In the genomic region with DNA sequence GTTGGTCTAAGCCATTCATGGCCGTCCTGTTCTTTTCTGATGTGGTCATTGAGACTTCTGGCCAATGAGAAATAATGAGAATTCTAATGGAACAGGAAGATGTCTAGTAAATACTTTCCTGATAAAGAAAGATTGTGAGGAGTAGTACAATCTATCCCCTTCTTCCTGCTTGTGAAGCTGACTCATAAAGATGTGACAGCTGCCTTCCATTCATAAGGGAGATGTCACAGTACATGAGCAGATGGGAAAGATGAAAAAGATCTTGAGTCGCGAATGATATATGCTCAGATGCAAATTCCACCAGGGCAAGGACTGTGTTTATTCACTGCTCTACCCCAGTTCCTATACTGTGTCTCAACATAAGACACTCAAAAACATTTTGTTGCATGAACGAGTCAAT, we compare ENCODE assay signal across 25 cellular contexts.
DNase-seq lines count a peak whose midpoint lies in the region; ATAC-seq and TF ChIP-seq lines count a peak whose summit lies in the region.
"Had no signal": no experiment of that assay in that cellular context is flagged by ENCODE, and none has a peak within 500 bp of the region (broad histone marks: within the 10 kb centered on the region; RNA-seq: fewer than 3 reads in every experiment).

No MANE protein-coding gene starts in this region.

- peak; percentile 35 for DNase-seq in GM23248
- no peak for DNase-seq in SK-N-SH
- DNase-seq in fibroblast of mammary gland (ENCODE audit: low read depth): peak; percentile 58
- DNase-seq in non-pigmented ciliary epithelial cell (ENCODE audit: low read depth): peak; percentile 54
- DNase-seq in NCI-H1436 treated with DMSO at 0.1 percent for 48 hours (lab: John Stamatoyannopoulos, UW): no peak
- DNase-seq in stomach: no peak
- no peak for DNase-seq in stimulated activated naive CD4-positive, alpha-beta T cell (lab: John Stamatoyannopoulos, UW)
- DNase-seq: activated CD4-positive, alpha-beta T cell treated with anti-CD3 and anti-CD28 coated beads, Interleukin-2, amount 10 ng/mL, durations not matched to agents 7 days and 5 days; CD4-positive, CD25-positive, alpha-beta regulatory T cell; H7; left cardiac atrium; mesendoderm; naive thymus-derived CD8-positive, alpha-beta T cell; NCI-H1694 treated with DMSO at 0.1 percent for 48 hours; NCI-H2227 treated with DMSO at 0.1 percent for 48 hours; NCI-H82; pancreas; SIG-M5; sigmoid colon; T-helper 2 cell had no signal

- POLR2A ChIA-PET in SK-N-SH (lab: Yijun Ruan, JAX): no interaction called here

- TF ChIP-seq CTCF in SK-N-SH (IDR thresholded peaks at IDR 0.05) (no peak), fibroblast of mammary gland (conservative IDR thresholded peaks at IDR 0.05; ENCODE audit: control insufficient read depth, insufficient read depth, low read depth, low read length) (no peak), stomach (IDR thresholded peaks at IDR 0.05) (no peak)

- peaks cover 38% of the 10 kb centered on the region for H3F3A ChIP-seq in GM23248 (ENCODE audit: insufficient read depth)
- peaks cover 29% of the 10 kb centered on the region for H3F3A ChIP-seq in SK-N-SH (replicated peaks; ENCODE audit: insufficient read depth)

- ATAC-seq in HG03196 (IDR thresholded peaks at IDR 0.05; ENCODE audit: unreplicated experiment): no peak
- ATAC-seq: left cardiac atrium; naive thymus-derived CD8-positive, alpha-beta T cell; pancreas had no signal

- intact Hi-C loops in stomach (cut with DNase I; ENCODE audit: low total_unique reads): no loop called here

- H3K9me3 ChIP-seq in GM23248 (ENCODE audit: low read depth) (no peaks in the 10 kb centered on the region), SK-N-SH (no peaks in the 10 kb centered on the region), stomach (no peaks in the 10 kb centered on the region)
- H3K9me3 ChIP-seq: pancreas, sigmoid colon, thoracic aorta had no signal

- H2AFZ ChIP-seq in GM23248 (no peak overlapping the region), SK-N-SH (ENCODE audit: low read depth) (no peak overlapping the region)

- H3K36me3 ChIP-seq in GM23248 (ENCODE audit: low read depth) (no peaks in the 10 kb centered on the region), SK-N-SH (replicated peaks in 1 of 2; ENCODE audit: control insufficient read depth in 1 of 2, insufficient read depth in 2 of 2, low read length in 1 of 2) (no peaks in the 10 kb centered on the region), stomach (no peaks in the 10 kb centered on the region)
- H3K36me3 ChIP-seq: cardiac muscle cell, pancreas, sigmoid colon, thoracic aorta had no signal

- H4K20me1 ChIP-seq in GM23248 (ENCODE audit: insufficient read depth) (no peaks in the 10 kb centered on the region), SK-N-SH (ENCODE audit: insufficient read depth) (no peaks in the 10 kb centered on the region)

- TF ChIP-seq POLR2A in stomach (IDR thresholded peaks at IDR 0.05): no peak

- CTCF ChIA-PET in SK-N-SH (lab: Yijun Ruan, JAX): no interaction called here

- in situ Hi-C loops in GM23248 (cut with MboI): no loop called here

- no peak overlapping the region for H3K4me2 ChIP-seq in GM23248 (ENCODE audit: unreplicated experiment)
- peak overlapping the region; percentile 64; the same call in 1 of the 2 replicates for H3K4me2 ChIP-seq in SK-N-SH

- H3K27ac ChIP-seq in GM23248 (no peak overlapping the region), SK-N-SH (ENCODE audit: low read depth in 2 of 2, low read length in 1 of 2) (peak overlapping the region; percentile 39 to 94; a peak in 3 of 4 replicates), stomach (no peak overlapping the region)
- H3K27ac ChIP-seq: cardiac muscle cell, epithelial cell of prostate, HL-60, pancreas, thoracic aorta had no signal

- no peak overlapping the region for H3K9ac ChIP-seq in GM23248
- no peak overlapping the region for H3K9ac ChIP-seq in SK-N-SH

- H3K79me2 ChIP-seq in GM23248 (ENCODE audit: insufficient read depth): no peaks in the 10 kb centered on the region
- no peaks in the 10 kb centered on the region for H3K79me2 ChIP-seq in SK-N-SH (ENCODE audit: insufficient read depth)

- WGBS in GM23248 (ENCODE audit: low coverage in 1 of 2, low lambda C conversion rate in 2 of 2, missing lambda C conversion rate in 2 of 2), 2 experiments: 33 to 38% methylated on average over 4 of the region's 4 CpGs
- 11% methylated on average over 4 of the region's 4 CpGs for WGBS in SK-N-SH (ENCODE audit: low lambda C conversion rate)
- WGBS in stomach, 5 donors: 50 to 84% (median 74%) methylated on average over 4 of the region's 4 CpGs

- H3K27me3 ChIP-seq in GM23248 (replicated peaks; ENCODE audit: insufficient read depth): no peaks in the 10 kb centered on the region
- no peaks in the 10 kb centered on the region for H3K27me3 ChIP-seq in SK-N-SH (ENCODE audit: insufficient read depth)
- H3K27me3 ChIP-seq in stomach: no peaks in the 10 kb centered on the region
- H3K27me3 ChIP-seq: cardiac muscle cell, pancreas, sigmoid colon had no signal

- TF ChIP-seq EP300 in SK-N-SH (IDR thresholded peaks at IDR 0.05; ENCODE audit: borderline replicate concordance in 1 of 2, low read depth in 1 of 2, low read length in 1 of 2): peak in 1 of 2 experiments; percentile 39; a peak in 1 of 4 replicates
- no peak for TF ChIP-seq EP300 in stomach (IDR thresholded peaks at IDR 0.05)

- H3K4me1 ChIP-seq in GM23248 (ENCODE audit: insufficient read depth): peaks cover 33% of the 10 kb centered on the region
- peaks cover 2 to 24% of the 10 kb centered on the region in 2 experiments; a peak in 3 of 4 replicates for H3K4me1 ChIP-seq in SK-N-SH (ENCODE audit: control insufficient read depth in 1 of 2, insufficient read depth in 2 of 2, low read depth in 1 of 2, low read length in 1 of 2)
- peaks cover 0 to 16% (median 5%) of the 10 kb centered on the region in 4 donors for H3K4me1 ChIP-seq in stomach
- H3K4me1 ChIP-seq: pancreas had no signal

- no peaks in the 10 kb centered on the region for H3K9me2 ChIP-seq in GM23248 (ENCODE audit: insufficient read depth)
- H3K9me2 ChIP-seq in SK-N-SH: no peaks in the 10 kb centered on the region

- H3K4me3 ChIP-seq in GM23248 (no peak overlapping the region), SK-N-SH (ENCODE audit: low read depth in 2 of 2, low read length in 1 of 2) (no peak overlapping the region), fibroblast of mammary gland (ENCODE audit: control insufficient read depth, low read depth, low read length) (no peak overlapping the region), stomach (no peak overlapping the region)
- H3K4me3 ChIP-seq: cardiac muscle cell, pancreas, sigmoid colon, thoracic aorta had no signal

- TF ChIP-seq RAD21 in SK-N-SH (IDR thresholded peaks at IDR 0.05; ENCODE audit: low read length): no peak

TF ChIP-seq in SK-N-SH, 30 proteins besides CTCF, POLR2A, EP300 and RAD21:
- peak; percentile 75 for TF ChIP-seq TCF12 (IDR thresholded peaks at IDR 0.05)
- TF ChIP-seq TEAD4 (IDR thresholded peaks at IDR 0.05; ENCODE audit: borderline replicate concordance, insufficient read depth): no peak
- TF ChIP-seq, protein P1, sequence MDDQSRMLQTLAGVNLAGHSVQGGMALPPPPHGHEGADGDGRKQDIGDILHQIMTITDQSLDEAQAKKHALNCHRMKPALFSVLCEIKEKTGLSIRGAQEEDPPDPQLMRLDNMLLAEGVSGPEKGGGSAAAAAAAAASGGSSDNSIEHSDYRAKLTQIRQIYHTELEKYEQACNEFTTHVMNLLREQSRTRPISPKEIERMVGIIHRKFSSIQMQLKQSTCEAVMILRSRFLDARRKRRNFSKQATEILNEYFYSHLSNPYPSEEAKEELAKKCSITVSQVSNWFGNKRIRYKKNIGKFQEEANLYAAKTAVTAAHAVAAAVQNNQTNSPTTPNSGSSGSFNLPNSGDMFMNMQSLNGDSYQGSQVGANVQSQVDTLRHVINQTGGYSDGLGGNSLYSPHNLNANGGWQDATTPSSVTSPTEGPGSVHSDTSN (IDR thresholded peaks at IDR 0.05): peak; percentile 85
- TF ChIP-seq, protein P2, sequence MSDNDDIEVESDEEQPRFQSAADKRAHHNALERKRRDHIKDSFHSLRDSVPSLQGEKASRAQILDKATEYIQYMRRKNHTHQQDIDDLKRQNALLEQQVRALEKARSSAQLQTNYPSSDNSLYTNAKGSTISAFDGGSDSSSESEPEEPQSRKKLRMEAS (IDR thresholded peaks at IDR 0.05; ENCODE audit: low read depth): no peak
- TF ChIP-seq NFIC (IDR thresholded peaks at IDR 0.05; ENCODE audit: borderline replicate concordance): peak; percentile 26; the same call in 1 of the 2 replicates
- TF ChIP-seq CHD2 (IDR thresholded peaks at IDR 0.05; ENCODE audit: low read length, partially characterized antibody): no peak
- TF ChIP-seq JUND (IDR thresholded peaks at IDR 0.05): peak; percentile 62
- TF ChIP-seq FOSL2 (IDR thresholded peaks at IDR 0.05; ENCODE audit: borderline replicate concordance, low read depth): peak; percentile 67; the same call in 1 of the 2 replicates
- TF ChIP-seq, protein P3, sequence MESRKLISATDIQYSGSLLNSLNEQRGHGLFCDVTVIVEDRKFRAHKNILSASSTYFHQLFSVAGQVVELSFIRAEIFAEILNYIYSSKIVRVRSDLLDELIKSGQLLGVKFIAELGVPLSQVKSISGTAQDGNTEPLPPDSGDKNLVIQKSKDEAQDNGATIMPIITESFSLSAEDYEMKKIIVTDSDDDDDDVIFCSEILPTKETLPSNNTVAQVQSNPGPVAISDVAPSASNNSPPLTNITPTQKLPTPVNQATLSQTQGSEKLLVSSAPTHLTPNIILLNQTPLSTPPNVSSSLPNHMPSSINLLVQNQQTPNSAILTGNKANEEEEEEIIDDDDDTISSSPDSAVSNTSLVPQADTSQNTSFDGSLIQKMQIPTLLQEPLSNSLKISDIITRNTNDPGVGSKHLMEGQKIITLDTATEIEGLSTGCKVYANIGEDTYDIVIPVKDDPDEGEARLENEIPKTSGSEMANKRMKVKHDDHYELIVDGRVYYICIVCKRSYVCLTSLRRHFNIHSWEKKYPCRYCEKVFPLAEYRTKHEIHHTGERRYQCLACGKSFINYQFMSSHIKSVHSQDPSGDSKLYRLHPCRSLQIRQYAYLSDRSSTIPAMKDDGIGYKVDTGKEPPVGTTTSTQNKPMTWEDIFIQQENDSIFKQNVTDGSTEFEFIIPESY (IDR thresholded peaks at IDR 0.05; ENCODE audit: borderline replicate concordance, low read depth): no peak
- TF ChIP-seq RCOR1 (IDR thresholded peaks at IDR 0.05; ENCODE audit: low read length): no peak
- no peak for TF ChIP-seq NRF1 (IDR thresholded peaks at IDR 0.05; ENCODE audit: low read depth, low read length)
- TF ChIP-seq ELF1 (IDR thresholded peaks at IDR 0.05): peak; percentile 43
TF ChIP-seq in SK-N-SH: peak in this region for 6.

Comparison
In these comparisons a context has a peak if more than half of its experiments do, and no peak if none do; other contexts are left out.
1. DNase-seq: peak in GM23248 (single experiment), fibroblast of mammary gland (single experiment) and non-pigmented ciliary epithelial cell (single experiment); none in SK-N-SH (single experiment), NCI-H1436 treated with DMSO at 0.1 percent for 48 hours (single experiment), stomach (single experiment) and stimulated activated naive CD4-positive, alpha-beta T cell (0 of 6).
2. H3K27ac ChIP-seq: peak in SK-N-SH (2 of 2); none in GM23248 (single experiment) and stomach (0 of 5).